In genomic region chr1:228486596-228487335, GRCh38 we compare ENCODE assay signal across 1 cellular context.
A peak's percentile ranks its signal among the peaks of the same experiment; 100 is the strongest.
TF ChIP-seq lines count a peak whose summit lies in the region.

No MANE protein-coding gene starts in this region.

TF ChIP-seq in HepG2, 621 proteins besides CTCF, POLR2A, EP300 and RAD21 (continued from another document and continues in another):
- peak; percentile 93 for TF ChIP-seq ZNF343 (CRISPR knock-in tag; IDR thresholded peaks at IDR 0.05)
- TF ChIP-seq ZIK1 (CRISPR knock-in tag; IDR thresholded peaks at IDR 0.05; ENCODE audit: borderline replicate concordance, low read depth): peak; percentile 79; the same call in 1 of the 2 replicates
- TF ChIP-seq DDIT3 (CRISPR knock-in tag; IDR thresholded peaks at IDR 0.05): no peak
- TF ChIP-seq SRF (IDR thresholded peaks at IDR 0.05; ENCODE audit: low read depth, low read length): no peak
- peak; percentile 67 for TF ChIP-seq ZKSCAN8 (CRISPR knock-in tag; IDR thresholded peaks at IDR 0.05; ENCODE audit: borderline replicate concordance)
- TF ChIP-seq MAFF (IDR thresholded peaks at IDR 0.05; ENCODE audit: low read depth, low read length): no peak
- TF ChIP-seq ZNF432 (CRISPR knock-in tag; IDR thresholded peaks at IDR 0.05; ENCODE audit: borderline replicate concordance): no peak
- TF ChIP-seq ATF5 (CRISPR knock-in tag; IDR thresholded peaks at IDR 0.05; ENCODE audit: low read depth): peak; percentile 87; the same call in 1 of the 2 replicates
- peak; percentile 91 for TF ChIP-seq ZFP90 (CRISPR knock-in tag; IDR thresholded peaks at IDR 0.05; ENCODE audit: borderline replicate concordance)
- no peak; the same call in 1 of the 2 replicates for TF ChIP-seq GPN1 (CRISPR knock-in tag; IDR thresholded peaks at IDR 0.05; ENCODE audit: borderline replicate concordance)
- peak; percentile 80 for TF ChIP-seq ZBED4 (CRISPR knock-in tag; IDR thresholded peaks at IDR 0.05; ENCODE audit: borderline replicate concordance)
- TF ChIP-seq ZMAT3 (CRISPR knock-in tag; conservative IDR thresholded peaks at IDR 0.05): peak; percentile 82; the same call in 1 of the 2 replicates
- TF ChIP-seq U2AF1 (optimal IDR thresholded peaks at IDR 0.05; ENCODE audit: low read depth, low read length): no peak
- TF ChIP-seq FOSL1 (CRISPR knock-in tag; IDR thresholded peaks at IDR 0.05; ENCODE audit: borderline replicate concordance): no peak
- TF ChIP-seq IRF1 (CRISPR knock-in tag; IDR thresholded peaks at IDR 0.05; ENCODE audit: low read depth): no peak
- no peak for TF ChIP-seq ZNF672 (CRISPR knock-in tag; IDR thresholded peaks at IDR 0.05)
- no peak for TF ChIP-seq TERF1 (CRISPR knock-in tag; IDR thresholded peaks at IDR 0.05)
- peak; percentile 72; the same call in 1 of the 2 replicates for TF ChIP-seq MLXIP (CRISPR knock-in tag; IDR thresholded peaks at IDR 0.05; ENCODE audit: borderline replicate concordance)
- no peak for TF ChIP-seq ZSCAN22 (CRISPR knock-in tag; IDR thresholded peaks at IDR 0.05)
- TF ChIP-seq MXD1 (CRISPR knock-in tag; IDR thresholded peaks at IDR 0.05): peak; percentile 43; the same call in 1 of the 2 replicates
- no peak for TF ChIP-seq KIAA2018 (CRISPR knock-in tag; IDR thresholded peaks at IDR 0.05; ENCODE audit: borderline replicate concordance)
- no peak for TF ChIP-seq NFE2L2 (IDR thresholded peaks at IDR 0.05; ENCODE audit: low read length)
- no peak for TF ChIP-seq HNRNPL (IDR thresholded peaks at IDR 0.05; ENCODE audit: low read depth, low read length)
- no peak for TF ChIP-seq RFX5 (IDR thresholded peaks at IDR 0.05; ENCODE audit: low read depth, low read length)
- peak; percentile 84; the same call in 1 of the 2 replicates for TF ChIP-seq GLI4 (CRISPR knock-in tag; IDR thresholded peaks at IDR 0.05; ENCODE audit: borderline replicate concordance)
- peak; percentile 84 for TF ChIP-seq ZNF547 (CRISPR knock-in tag; IDR thresholded peaks at IDR 0.05)
- no peak for TF ChIP-seq ZNF143 (CRISPR knock-in tag; IDR thresholded peaks at IDR 0.05)
- TF ChIP-seq ZNF225 (CRISPR knock-in tag; IDR thresholded peaks at IDR 0.05): peak; percentile 89
- TF ChIP-seq ZNF788 (CRISPR knock-in tag; IDR thresholded peaks at IDR 0.05; ENCODE audit: borderline replicate concordance): peak; percentile 68
- TF ChIP-seq ETV6 (CRISPR knock-in tag; conservative IDR thresholded peaks at IDR 0.05): peak; percentile 72
- peak; percentile 53 for TF ChIP-seq THRA (CRISPR knock-in tag; IDR thresholded peaks at IDR 0.05; ENCODE audit: borderline replicate concordance)
- no peak for TF ChIP-seq ZNF775 (CRISPR knock-in tag; IDR thresholded peaks at IDR 0.05; ENCODE audit: borderline replicate concordance)
- no peak for TF ChIP-seq ZNF552 (CRISPR knock-in tag; IDR thresholded peaks at IDR 0.05; ENCODE audit: borderline replicate concordance)
- TF ChIP-seq ZNF709 (CRISPR knock-in tag; IDR thresholded peaks at IDR 0.05): peak; percentile 93
- TF ChIP-seq ZNF644 (CRISPR knock-in tag; IDR thresholded peaks at IDR 0.05; ENCODE audit: low read depth): no peak
- TF ChIP-seq CENPX (CRISPR knock-in tag; IDR thresholded peaks at IDR 0.05): no peak
